8 cellular contexts compared by ENCODE assay signal in genomic region chr15:34337557-34338306, GRCh38. TPM values are rescaled to one million over a fixed set of nuclear protein-coding genes. Genes with fewer than 3 reads are reported as not detected.
A peak's percentile ranks its signal among the peaks of the same experiment; 100 is the strongest.
DNase-seq lines count a peak whose midpoint lies in the region; ATAC-seq and TF ChIP-seq lines count a peak whose summit lies in the region.

SLC12A6 (minus strand) TSS chr15:34337781; CDS start chr15:34336680, 1,101 bp downstream.

- intact Hi-C loops in natural killer cell (cut with micrococcal nuclease): loop anchor here (2.0 to 5.0 kb wide), 2 partner anchors 113 to 235 kb away; partner anchors contain the start of genes EMC4, EMC7 and PGBD4

- CTCF ChIA-PET in RWPE1 (lab: Yijun Ruan, JAX): interaction anchor here (0.7 kb wide), 1 partner anchor 29 kb away, joined by 3 read pairs; the partner anchor contains the start of gene LPCAT4

- H3K4me1 Mint-ChIP-seq in activated T-helper 17 cell treated with anti-CD3 and anti-CD28 coated beads, Interleukin-2, amount 50 U/mL, for 72 hours: peaks cover 30% of the 10 kb centered on the region
- peaks cover 47 to 52% of the 10 kb centered on the region in 2 donors for H3K4me1 Mint-ChIP-seq in natural killer cell

- no peaks in the 10 kb centered on the region for H3K9me3 ChIP-seq in DND-41 (ENCODE audit: insufficient read depth, low read length, severe bottlenecking)
- H3K9me3 ChIP-seq in KOPT-K1 (ENCODE audit: insufficient read depth, low read length, poor library complexity, severe bottlenecking): no peaks in the 10 kb centered on the region
- H3K9me3 ChIP-seq in fibroblast of lung (ENCODE audit: control insufficient read depth, insufficient read depth, low read depth, low read length): no peaks in the 10 kb centered on the region

- H3K27me3 Mint-ChIP-seq in activated T-helper 17 cell treated with anti-CD3 and anti-CD28 coated beads, Interleukin-2, amount 50 U/mL, for 72 hours: no peaks in the 10 kb centered on the region
- no peaks in the 10 kb centered on the region for H3K27me3 Mint-ChIP-seq in natural killer cell (ENCODE audit: low read depth in 2 of 2)

- H2AFZ ChIP-seq in DND-41 (ENCODE audit: low read depth, low read length) (peak within 1 kb of the TSS; percentile 90), fibroblast of lung (ENCODE audit: low read length) (peak within 1 kb of the TSS; percentile 94)

- H3K4me2 ChIP-seq in DND-41 (ENCODE audit: insufficient read depth, low read length) (peak within 1 kb of the TSS; percentile 99), fibroblast of lung (ENCODE audit: extremely low read depth, insufficient read depth, low read length) (peak within 1 kb of the TSS; percentile 92)

- peaks cover 19% of the 10 kb centered on the region for H3K36me3 ChIP-seq in DND-41 (ENCODE audit: insufficient read depth, low read length)
- peaks cover 36% of the 10 kb centered on the region for H3K36me3 ChIP-seq in KOPT-K1 (ENCODE audit: insufficient read depth, low read length)
- no peaks in the 10 kb centered on the region for H3K36me3 ChIP-seq in fibroblast of lung (ENCODE audit: control insufficient read depth, insufficient read depth, low read length)

- no peak within 1 kb of the TSS for H3K4me3 Mint-ChIP-seq in activated T-helper 17 cell treated with anti-CD3 and anti-CD28 coated beads, Interleukin-2, amount 50 U/mL, for 72 hours
- H3K4me3 Mint-ChIP-seq in natural killer cell: peak within 1 kb of the TSS; percentile 97

- TF ChIP-seq CTCF in DND-41 (IDR thresholded peaks at IDR 0.05; ENCODE audit: borderline replicate concordance, extremely low read depth, low read length, poor library complexity, severe bottlenecking): no peak
- TF ChIP-seq CTCF in RWPE1 (conservative IDR thresholded peaks at IDR 0.05; ENCODE audit: low read depth): no peak
- no peak for TF ChIP-seq CTCF in fibroblast of lung (conservative IDR thresholded peaks at IDR 0.05 in 1 of 2, IDR thresholded peaks at IDR 0.05 in 1 of 2; ENCODE audit: low read depth in 1 of 2, low read length in 2 of 2)
- TF ChIP-seq CTCF in natural killer cell (IDR thresholded peaks at IDR 0.05): no peak

- peak within 1 kb of the TSS; percentile 80 for H3K9ac ChIP-seq in DND-41 (ENCODE audit: low read depth, low read length)
- peak within 1 kb of the TSS; percentile 77 for H3K9ac ChIP-seq in fibroblast of lung (ENCODE audit: insufficient read depth, low read length)

- peak within 1 kb of the TSS; percentile 85 to 97 for H3K4me3 ChIP-seq in DND-41 (ENCODE audit: low read depth in 1 of 2, low read length in 2 of 2)
- H3K4me3 ChIP-seq in fibroblast of lung (replicated peaks in 1 of 4; ENCODE audit: control extremely low read depth in 1 of 4, insufficient read depth in 1 of 4, low read depth in 3 of 4, low read length in 4 of 4): peak within 1 kb of the TSS; percentile 77 to 88 (median 86)

- H3K36me3 Mint-ChIP-seq in activated T-helper 17 cell treated with anti-CD3 and anti-CD28 coated beads, Interleukin-2, amount 50 U/mL, for 72 hours (ENCODE audit: low read depth): peaks cover 58% of the 10 kb centered on the region
- H3K36me3 Mint-ChIP-seq in natural killer cell: no peaks in the 10 kb centered on the region

- peak within 1 kb of the TSS; percentile 97 for H3K27ac Mint-ChIP-seq in activated T-helper 17 cell treated with anti-CD3 and anti-CD28 coated beads, Interleukin-2, amount 50 U/mL, for 72 hours
- H3K27ac Mint-ChIP-seq in natural killer cell: peak within 1 kb of the TSS; percentile 92 to 95

- DNase-seq in DND-41: peak; percentile 86
- DNase-seq in RWPE1 (ENCODE audit: low spot score): peak; percentile 93
- peak; percentile 89 to 92 for DNase-seq in fibroblast of lung (ENCODE audit: low read depth in 2 of 2)
- DNase-seq in natural killer cell: peak; percentile 91
- peak; percentile 83 to 92 (median 86) for DNase-seq in stimulated activated naive CD4-positive, alpha-beta T cell (lab: John Stamatoyannopoulos, UW)

- peaks cover 40% of the 10 kb centered on the region for H3K79me2 ChIP-seq in DND-41 (ENCODE audit: insufficient read depth, low read length)
- peaks cover 17% of the 10 kb centered on the region for H3K79me2 ChIP-seq in fibroblast of lung (ENCODE audit: control insufficient read depth, insufficient read depth, low read length)

- H3K9me3 Mint-ChIP-seq in activated T-helper 17 cell treated with anti-CD3 and anti-CD28 coated beads, Interleukin-2, amount 50 U/mL, for 72 hours: no peaks in the 10 kb centered on the region
- H3K9me3 Mint-ChIP-seq in natural killer cell: no peaks in the 10 kb centered on the region

- H4K20me1 ChIP-seq in DND-41 (ENCODE audit: insufficient read depth, low read length) (no peaks in the 10 kb centered on the region), fibroblast of lung (ENCODE audit: control insufficient read depth, extremely low read depth, insufficient read depth, low read length) (no peaks in the 10 kb centered on the region)

- POLR2A ChIA-PET in RWPE1 (lab: Yijun Ruan, JAX; ENCODE audit: low non-redundant PET): interaction anchor here (0.8 to 1.3 kb wide), 2 partner anchors 28 to 223 kb away, joined by 3 to 4 read pairs; no protein-coding TSS in a partner anchor

- H3K27ac ChIP-seq in DND-41 (ENCODE audit: low read length) (peak within 1 kb of the TSS; percentile 92), KOPT-K1 (ENCODE audit: low read depth, low read length, poor library complexity, severe bottlenecking) (peak within 1 kb of the TSS; percentile 95), RWPE1 (peak within 1 kb of the TSS; percentile 80), fibroblast of lung (ENCODE audit: insufficient read depth, low read length) (peak within 1 kb of the TSS; percentile 58)

- peak; percentile 90 for ATAC-seq in DND-41 (ENCODE audit: insufficient read depth, low read depth)
- peak; percentile 64 for ATAC-seq in GM21786 (IDR thresholded peaks at IDR 0.05; ENCODE audit: unreplicated experiment)
- ATAC-seq in activated T-helper 17 cell treated with anti-CD3 and anti-CD28 coated beads, Interleukin-2, amount 50 U/mL, for 72 hours (replicated peaks): peak; percentile 79
- ATAC-seq in natural killer cell: peak; percentile 84 to 94 (median 91)

- no peaks in the 10 kb centered on the region for H3K27me3 ChIP-seq in DND-41 (ENCODE audit: insufficient read depth, low read length, poor library complexity)
- H3K27me3 ChIP-seq in fibroblast of lung (ENCODE audit: control insufficient read depth, insufficient read depth, low read length): no peaks in the 10 kb centered on the region

- H3K4me1 ChIP-seq in DND-41 (ENCODE audit: insufficient read depth, low read length): peaks cover 57% of the 10 kb centered on the region
- peaks cover 7% of the 10 kb centered on the region for H3K4me1 ChIP-seq in fibroblast of lung (ENCODE audit: control insufficient read depth, extremely low read depth, insufficient read depth, low read length)

RNA-seq across cellular contexts. Expression of gene SLC12A6, which starts in this region (rescaled TPM):
- total RNA-seq in activated T-helper 17 cell treated with anti-CD3 and anti-CD28 coated beads, Interleukin-2, amount 50 U/mL, for 72 hours: 10 to 100 TPM; 25.2 to 33.6 TPM
- total RNA-seq in fibroblast of lung (18.5 and 26.9 TPM in 2 replicates), natural killer cell (10 to 100 TPM; 56.1 to 82.9 (median 79.5) TPM)
- 15.7 and 19.2 TPM in 2 replicates for polyA plus RNA-seq in fibroblast of lung
- 8.4 and 10.2 TPM in 2 replicates for polyA plus RNA-seq in fibroblast of lung (2012)
- polyA minus RNA-seq in fibroblast of lung (ENCODE audit: low replicate concordance): 22.0 and 30.3 TPM in 2 replicates

Comparison
In these comparisons a context has a peak if more than half of its experiments do, and no peak if none do; other contexts are left out.
1. Peak in every context shown above with its lines: DNase-seq, ATAC-seq, H3K4me3 ChIP-seq and H3K27ac ChIP-seq.